Comparison of ENCODE assay signal across 8 cellular contexts in genomic region chr1:228490120-228491078, GRCh38. TPM values are rescaled to one million over a fixed set of nuclear protein-coding genes. Genes with fewer than 3 reads are reported as not detected.
DNase-seq lines count a peak whose midpoint lies in the region; ATAC-seq, FAIRE-seq and TF ChIP-seq lines count a peak whose summit lies in the region.

No MANE protein-coding gene starts in this region.

- no peaks in the 10 kb centered on the region for H3K9me3 Mint-ChIP-seq in activated CD8-positive, alpha-beta T cell treated with anti-CD3 and anti-CD28 coated beads for 36 hours
- peaks cover 0 to 2% (median 0%) of the 10 kb centered on the region in 7 donors for H3K9me3 Mint-ChIP-seq in naive B cell

- H3K4me1 Mint-ChIP-seq in activated CD8-positive, alpha-beta T cell treated with anti-CD3 and anti-CD28 coated beads for 36 hours (ENCODE audit: low read depth), result peaks cover 31% of the 10 kb centered on the region
- peaks cover 35 to 56% (median 44%) of the 10 kb centered on the region in 3 donors for H3K4me1 Mint-ChIP-seq in naive B cell

- H3K27ac ChIP-seq in SK-N-SH (ENCODE audit: low read depth in 2 of 2, low read length in 1 of 2), result no peak overlapping the region

- intact Hi-C loops in activated CD8-positive, alpha-beta T cell treated with anti-CD3 and anti-CD28 coated beads for 36 hours (cut with micrococcal nuclease), result no loop called here

- no peak for TF ChIP-seq CTCF in activated CD8-positive, alpha-beta T cell treated with anti-CD3 and anti-CD28 coated beads for 36 hours (IDR thresholded peaks at IDR 0.05)
- TF ChIP-seq CTCF in SK-N-SH (IDR thresholded peaks at IDR 0.05), result no peak
- TF ChIP-seq CTCF in D721Med (IDR thresholded peaks at IDR 0.05; ENCODE audit: insufficient read depth, missing control alignments), result no peak

- no peak overlapping the region for H3K4me2 ChIP-seq in SK-N-SH

- TF ChIP-seq RAD21 in SK-N-SH (IDR thresholded peaks at IDR 0.05; ENCODE audit: low read length), result no peak

- no peak for FAIRE-seq in D721Med (lab: Jason Lieb, UNC)

- H3K27me3 Mint-ChIP-seq in activated CD8-positive, alpha-beta T cell treated with anti-CD3 and anti-CD28 coated beads for 36 hours, result no peaks in the 10 kb centered on the region
- H3K27me3 Mint-ChIP-seq in naive B cell, result no peaks in the 10 kb centered on the region

- no peak overlapping the region for H2AFZ ChIP-seq in SK-N-SH (ENCODE audit: low read depth)

- 87% methylated on average over 5 of the region's 6 CpGs for WGBS in SK-N-SH (ENCODE audit: low lambda C conversion rate)

- H3K9ac ChIP-seq in SK-N-SH, result no peak overlapping the region

- H3K27me3 ChIP-seq in SK-N-SH (ENCODE audit: insufficient read depth), result no peaks in the 10 kb centered on the region

- H3F3A ChIP-seq in SK-N-SH (replicated peaks; ENCODE audit: insufficient read depth), result peaks cover 11% of the 10 kb centered on the region

- peaks cover 27% of the 10 kb centered on the region for H3K79me2 ChIP-seq in SK-N-SH (ENCODE audit: insufficient read depth)

- CTCF ChIA-PET in activated CD8-positive, alpha-beta T cell treated with anti-CD3 and anti-CD28 coated beads for 36 hours (lab: Charles Lee), result interaction anchor here (1.5 to 3.5 kb wide), 3 partner anchors 10 to 25 kb away, joined by 3 to 22 read pairs (median 9); no protein-coding TSS in a partner anchor
- CTCF ChIA-PET in SK-N-SH (lab: Yijun Ruan, JAX), result interaction anchor here (0.6 to 4.1 kb wide), 6 partner anchors 11 to 150 kb away, joined by 3 to 41 read pairs (median 6); a partner anchor contains a TSS

- no peak for ATAC-seq in activated CD8-positive, alpha-beta T cell treated with anti-CD3 and anti-CD28 coated beads for 36 hours
- ATAC-seq in naive B cell (ENCODE audit: low read depth in 2 of 2) (no peak), GM21576 (IDR thresholded peaks at IDR 0.05; ENCODE audit: unreplicated experiment) (no peak)

- DNase-seq in DMS53 (lab: John Stamatoyannopoulos, UW) (peak; percentile 98), NCI-H146 treated with DMSO at 0.1 percent for 48 hours (lab: John Stamatoyannopoulos, UW; ENCODE audit: unreplicated experiment) (peak; percentile 64), naive B cell (no peak), T1000 (lab: John Stamatoyannopoulos, UW) (no peak), SK-N-SH (no peak), D721Med (ENCODE audit: insufficient read length, low spot score) (no peak)
- DNase-seq in activated CD8-positive, alpha-beta T cell treated with anti-CD3 and anti-CD28 coated beads for 36 hours, result peak; percentile 67

- peaks cover 50% of the 10 kb centered on the region for H3K36me3 Mint-ChIP-seq in activated CD8-positive, alpha-beta T cell treated with anti-CD3 and anti-CD28 coated beads for 36 hours (ENCODE audit: low read depth)
- H3K36me3 Mint-ChIP-seq in naive B cell, result peaks cover 5 to 32% of the 10 kb centered on the region in 2 donors

- peak overlapping the region; percentile 92 for H3K4me3 Mint-ChIP-seq in activated CD8-positive, alpha-beta T cell treated with anti-CD3 and anti-CD28 coated beads for 36 hours
- peak overlapping the region in 5 of 8 donors; percentile 21 to 93 (median 44) for H3K4me3 Mint-ChIP-seq in naive B cell

- H3K36me3 ChIP-seq in SK-N-SH (replicated peaks in 1 of 2; ENCODE audit: control insufficient read depth in 1 of 2, insufficient read depth in 2 of 2, low read length in 1 of 2), result peaks cover 19 to 38% of the 10 kb centered on the region in 2 experiments

- POLR2A ChIA-PET in activated CD8-positive, alpha-beta T cell treated with anti-CD3 and anti-CD28 coated beads for 36 hours (lab: Charles Lee), result interaction anchor here (0.8 to 5.6 kb wide), 5 partner anchors 8 to 33 kb away, joined by 3 to 30 read pairs (median 5); a partner anchor contains a TSS
- POLR2A ChIA-PET in SK-N-SH (lab: Yijun Ruan, JAX), result interaction anchor here (1.2 kb wide), 1 partner anchor 33 kb away, joined by 3 read pairs; a partner anchor contains a TSS

- H3K9me3 ChIP-seq in SK-N-SH, result no peaks in the 10 kb centered on the region

- no peak overlapping the region for H3K4me3 ChIP-seq in SK-N-SH (ENCODE audit: low read depth in 2 of 2, low read length in 1 of 2)

- no peak for TF ChIP-seq EP300 in SK-N-SH (IDR thresholded peaks at IDR 0.05; ENCODE audit: borderline replicate concordance in 1 of 2, low read depth in 1 of 2, low read length in 1 of 2)

- H3K4me1 ChIP-seq in SK-N-SH (ENCODE audit: control insufficient read depth in 1 of 2, insufficient read depth in 2 of 2, low read depth in 1 of 2, low read length in 1 of 2), result peaks cover 0 to 10% of the 10 kb centered on the region in 2 experiments; a peak in 2 of 4 replicates

- H3K27ac Mint-ChIP-seq in activated CD8-positive, alpha-beta T cell treated with anti-CD3 and anti-CD28 coated beads for 36 hours, result peak overlapping the region; percentile 83
- peak overlapping the region in 2 of 6 donors; percentile 54 to 80 for H3K27ac Mint-ChIP-seq in naive B cell

- no peaks in the 10 kb centered on the region for H3K9me2 ChIP-seq in SK-N-SH

- H4K20me1 ChIP-seq in SK-N-SH (ENCODE audit: insufficient read depth), result no peaks in the 10 kb centered on the region

TF ChIP-seq in SK-N-SH, 30 proteins besides CTCF, POLR2A, EP300 and RAD21:
- TF ChIP-seq GATA2 (CRISPR knock-in tag; IDR thresholded peaks at IDR 0.05), result no peak
- no peak for TF ChIP-seq EZH2phosphoT487 (IDR thresholded peaks at IDR 0.05; ENCODE audit: borderline replicate concordance, low read depth)
- TF ChIP-seq SIN3A (IDR thresholded peaks at IDR 0.05; ENCODE audit: borderline replicate concordance, low read depth, low read length), result no peak
- no peak for TF ChIP-seq ELF1 (IDR thresholded peaks at IDR 0.05)
- no peak for TF ChIP-seq RXRA (IDR thresholded peaks at IDR 0.05; ENCODE audit: borderline replicate concordance, low read depth)
- TF ChIP-seq TCF12 (IDR thresholded peaks at IDR 0.05), result no peak
- no peak for TF ChIP-seq PBX3 (IDR thresholded peaks at IDR 0.05)
- no peak for TF ChIP-seq TAF1 (IDR thresholded peaks at IDR 0.05; ENCODE audit: borderline replicate concordance, low read depth, low read length)
- no peak for TF ChIP-seq TEAD4 (IDR thresholded peaks at IDR 0.05; ENCODE audit: borderline replicate concordance, insufficient read depth)
- no peak for TF ChIP-seq MEF2A (IDR thresholded peaks at IDR 0.05; ENCODE audit: borderline replicate concordance, low read depth)
- TF ChIP-seq CHD2 (IDR thresholded peaks at IDR 0.05; ENCODE audit: low read length, partially characterized antibody), result no peak
- no peak for TF ChIP-seq USF2 (IDR thresholded peaks at IDR 0.05; ENCODE audit: borderline replicate concordance, low read depth, low read length)
- TF ChIP-seq RCOR1 (IDR thresholded peaks at IDR 0.05; ENCODE audit: low read length), result no peak
- TF ChIP-seq MXI1 (IDR thresholded peaks at IDR 0.05; ENCODE audit: low read depth, low read length), result no peak
- TF ChIP-seq MAX (IDR thresholded peaks at IDR 0.05; ENCODE audit: low read depth), result no peak
- no peak for TF ChIP-seq FOSL2 (IDR thresholded peaks at IDR 0.05; ENCODE audit: borderline replicate concordance, low read depth)
- TF ChIP-seq JUND (IDR thresholded peaks at IDR 0.05), result no peak
- TF ChIP-seq POLR2AphosphoS5 (IDR thresholded peaks at IDR 0.05; ENCODE audit: low read depth, low read length), result no peak
TF ChIP-seq in SK-N-SH: peak in this region for 0.

RNA-seq across cellular contexts. Expression of gene RNF187, which starts 3.2 kb away (rescaled TPM):
- total RNA-seq in activated CD8-positive, alpha-beta T cell treated with anti-CD3 and anti-CD28 coated beads for 36 hours, result 100 to 1,000 TPM; 147 TPM
- polyA plus RNA-seq in naive B cell (ENCODE audit: low read depth in 6 of 6) (10 to 100 TPM; 18.1 to 50.1 (median 28.3) TPM), SK-N-SH (2012; rRNA removed) (46.0 and 71.1 TPM in 2 replicates)
- polyA plus RNA-seq in SK-N-SH (2012; cell fraction: cytosol; rRNA removed), result 52.3 and 67.2 TPM in 2 replicates
- 34.9 and 39.3 TPM in 2 replicates for polyA plus RNA-seq in SK-N-SH (2012; cell fraction: nucleus; rRNA removed)

Comparison
In these comparisons a context has a peak if more than half of its experiments do, and no peak if none do; other contexts are left out.
1. DNase-seq: peak in DMS53 (single experiment), NCI-H146 treated with DMSO at 0.1 percent for 48 hours (single experiment) and activated CD8-positive, alpha-beta T cell treated with anti-CD3 and anti-CD28 coated beads for 36 hours (single experiment); none in naive B cell (single experiment), T1000 (single experiment), SK-N-SH (single experiment) and D721Med (single experiment).